22 cellular contexts compared by ENCODE assay signal in the genomic region with DNA sequence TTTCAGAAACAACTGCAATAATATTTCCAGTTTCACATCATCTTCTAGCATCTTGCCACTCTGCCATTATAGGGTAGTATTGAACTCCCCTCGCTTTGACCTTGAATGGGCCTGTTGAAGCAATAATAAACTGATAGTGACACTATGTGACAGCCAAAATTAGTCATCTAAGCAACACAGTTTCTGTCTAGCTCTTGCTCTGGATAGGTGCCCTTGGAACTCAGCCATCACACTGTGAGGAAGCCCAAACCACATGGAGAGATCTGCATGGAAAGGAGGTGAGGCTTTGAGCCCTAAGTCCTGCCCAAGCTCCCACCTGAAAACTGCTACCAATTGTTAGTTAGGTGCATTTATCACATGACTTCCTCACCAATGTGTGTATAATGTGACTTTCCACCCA. TPM values are rescaled to one million over a fixed set of nuclear protein-coding genes. Genes with fewer than 3 reads are reported as not detected.
"Had no signal": no experiment of that assay in that cellular context is flagged by ENCODE, and none has a peak within 500 bp of the region (broad histone marks: within the 10 kb centered on the region; RNA-seq: fewer than 3 reads in every experiment).

No MANE protein-coding gene starts in this region.

- H3K36me3 Mint-ChIP-seq: naive thymus-derived CD8-positive, alpha-beta T cell; stimulated activated effector memory CD8-positive, alpha-beta T cell treated with anti-CD3 and anti-CD28 coated beads, Interleukin-12 subunit alpha, Interleukin-12 subunit beta, amount 100 ng/mL, for 72 hours; type B pancreatic cell had no signal

- H3K4me1 Mint-ChIP-seq: naive thymus-derived CD8-positive, alpha-beta T cell; nephron progenitor cell; stimulated activated effector memory CD8-positive, alpha-beta T cell treated with anti-CD3 and anti-CD28 coated beads, Interleukin-12 subunit alpha, Interleukin-12 subunit beta, amount 100 ng/mL, for 72 hours had no signal

- DNase-seq: dorsolateral prefrontal cortex; effector memory CD4-positive, alpha-beta T cell; foreskin fibroblast; gastrocnemius medialis; hippocampal formation; left colon; left ventricle myocardium inferior; lower lobe of right lung; naive thymus-derived CD8-positive, alpha-beta T cell; nephron progenitor cell; nucleus accumbens; psoas muscle; sigmoid colon; stimulated activated CD4-positive, alpha-beta T cell treated with anti-CD3 and anti-CD28 coated beads, Interleukin-2, amount 100 ng/mL, for 24 hours; stimulated activated CD4-positive, alpha-beta T cell treated with anti-CD3 and anti-CD28 coated beads, Interleukin-4, amount 100 ng/mL, for 24 hours; stimulated activated naive CD4-positive, alpha-beta T cell treated with Interleukin-2 at 50 U/mL for 16 hours; stomach; tibial artery had no signal

- H3K27me3 Mint-ChIP-seq: naive thymus-derived CD8-positive, alpha-beta T cell; type B pancreatic cell had no signal

- ATAC-seq: gastrocnemius medialis; left colon; lower lobe of right lung; naive thymus-derived CD8-positive, alpha-beta T cell; psoas muscle; right cardiac atrium; stimulated activated effector memory CD8-positive, alpha-beta T cell treated with anti-CD3 and anti-CD28 coated beads, Interleukin-12 subunit alpha, Interleukin-12 subunit beta, amount 100 ng/mL, for 72 hours had no signal

- H3K4me3 Mint-ChIP-seq: naive thymus-derived CD8-positive, alpha-beta T cell; nephron progenitor cell; stimulated activated effector memory CD8-positive, alpha-beta T cell treated with anti-CD3 and anti-CD28 coated beads, Interleukin-12 subunit alpha, Interleukin-12 subunit beta, amount 100 ng/mL, for 72 hours; type B pancreatic cell had no signal

- H3K9me3 Mint-ChIP-seq: type B pancreatic cell had no signal

- H3K27ac Mint-ChIP-seq: naive thymus-derived CD8-positive, alpha-beta T cell; nephron progenitor cell; stimulated activated effector memory CD8-positive, alpha-beta T cell treated with anti-CD3 and anti-CD28 coated beads, Interleukin-12 subunit alpha, Interleukin-12 subunit beta, amount 100 ng/mL, for 72 hours; type B pancreatic cell had no signal

RNA-seq across cellular contexts. Expression of gene KCND2, which starts 18.1 kb away (rescaled TPM):
- total RNA-seq: endothelial cell of umbilical vein; left ventricle myocardium inferior; naive thymus-derived CD8-positive, alpha-beta T cell had no signal
